14 cellular contexts compared by ENCODE assay signal in the genomic region with DNA sequence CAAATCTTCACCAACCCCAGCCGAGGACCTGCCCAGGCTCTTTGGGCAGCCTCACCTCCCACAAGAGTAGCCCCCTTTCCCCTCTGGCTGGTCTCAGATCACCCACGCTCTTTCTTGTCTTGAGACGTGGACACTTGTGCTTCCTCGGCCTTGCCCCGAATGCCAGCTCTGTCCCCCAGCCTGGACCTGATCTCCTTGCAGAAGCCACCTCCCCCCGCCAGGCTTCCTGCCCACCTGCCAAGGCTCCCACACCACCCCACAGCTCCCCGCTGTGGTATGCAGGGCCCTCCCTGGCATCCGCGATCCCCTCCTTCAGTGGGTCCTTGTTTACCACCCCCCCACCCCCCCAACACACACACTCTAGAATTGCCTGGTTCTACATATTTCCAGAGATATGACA.
"Had no signal": no experiment of that assay in that cellular context is flagged by ENCODE, and none has a peak within 500 bp of the region (broad histone marks: within the 10 kb centered on the region; RNA-seq: fewer than 3 reads in every experiment).

No MANE protein-coding gene starts in this region.

- H3K9me3 ChIP-seq: adrenal gland, neutrophil, SK-N-SH, thoracic aorta had no signal

- H3K4me2 ChIP-seq: SK-N-SH had no signal

- H3K27me3 ChIP-seq: adrenal gland, neutrophil had no signal

- H3K36me3 ChIP-seq: adrenal gland, neutrophil, thoracic aorta had no signal

- H3K4me3 Mint-ChIP-seq: activated naive CD4-positive, alpha-beta T cell treated with anti-CD3 and anti-CD28 coated beads, Interleukin-2, amount 50 U/mL, for 24 hours had no signal

- ATAC-seq: stimulated activated naive CD8-positive, alpha-beta T cell treated with anti-CD3 and anti-CD28 coated beads, Interleukin-15, Interleukin-2, amounts not matched to agents 100 U/mL and 50 U/mL, for 24 hours had no signal

- H3K9ac ChIP-seq: SK-N-SH had no signal

- H3K4me3 ChIP-seq: adrenal gland, thoracic aorta had no signal

- H3K9me3 Mint-ChIP-seq: activated naive CD4-positive, alpha-beta T cell treated with anti-CD3 and anti-CD28 coated beads, Interleukin-2, amount 50 U/mL, for 24 hours; activated T-helper 2 cell treated with anti-CD3 and anti-CD28 coated beads, Interferon-gamma antibody, Interleukin-2, Interleukin-4, amounts not matched to agents 10 μg/mL and 5 μg/mL and 100 μg/mL, durations not matched to agents 14 hours and 24 hours and 36 hours had no signal

- H3K36me3 Mint-ChIP-seq: activated naive CD4-positive, alpha-beta T cell treated with anti-CD3 and anti-CD28 coated beads, Interleukin-2, amount 50 U/mL, for 24 hours had no signal

- H3K27ac Mint-ChIP-seq: activated naive CD4-positive, alpha-beta T cell treated with anti-CD3 and anti-CD28 coated beads, Interleukin-2, amount 50 U/mL, for 24 hours; activated T-helper 2 cell treated with anti-CD3 and anti-CD28 coated beads, Interferon-gamma antibody, Interleukin-2, Interleukin-4, amounts not matched to agents 10 μg/mL and 5 μg/mL and 100 μg/mL, durations not matched to agents 14 hours and 24 hours and 36 hours had no signal

- H3K4me1 Mint-ChIP-seq: activated naive CD4-positive, alpha-beta T cell treated with anti-CD3 and anti-CD28 coated beads, Interleukin-2, amount 50 U/mL, for 24 hours had no signal

- DNase-seq: activated CD4-positive, CD25-positive, alpha-beta regulatory T cell treated with anti-CD3 and anti-CD28 coated beads, Interleukin-2, amount 50 U/mL, for 72 hours; activated T-cell treated with anti-CD3 and anti-CD28 coated beads, Interleukin-2, amount 50 U/mL, for 1 hour; caudate nucleus; SK-N-SH; small intestine; stimulated activated CD4-positive, alpha-beta T cell treated with anti-CD3 and anti-CD28 coated beads, Interleukin-4, amount 100 ng/mL, for 24 hours; stimulated activated naive CD8-positive, alpha-beta T cell treated with anti-CD3 and anti-CD28 coated beads, Interleukin-15, Interleukin-2, amounts not matched to agents 100 U/mL and 50 U/mL, for 24 hours; T-helper 1 cell; T1000 had no signal

- H3K27ac ChIP-seq: neutrophil, thoracic aorta had no signal
